ENCODE assay signal across 16 cellular contexts in genomic region chr11:13101836-13102574, GRCh38.
A peak's percentile ranks its signal among the peaks of the same experiment; 100 is the strongest.
DNase-seq lines count a peak whose midpoint lies in the region; ATAC-seq and TF ChIP-seq lines count a peak whose summit lies in the region.
"Had no signal": no experiment of that assay in that cellular context is flagged by ENCODE, and none has a peak within 500 bp of the region (broad histone marks: within the 10 kb centered on the region; RNA-seq: fewer than 3 reads in every experiment).

No MANE protein-coding gene starts in this region.

- H3K36me3 Mint-ChIP-seq in H9 (ENCODE audit: insufficient read depth in 1 of 3, low read depth in 3 of 3): no peaks in the 10 kb centered on the region
- no peaks in the 10 kb centered on the region for H3K36me3 Mint-ChIP-seq in activated T-helper 2 cell treated with anti-CD3 and anti-CD28 coated beads, Interferon-gamma antibody, Interleukin-2, Interleukin-4, amounts not matched to agents 10 μg/mL and 5 μg/mL and 100 μg/mL, durations not matched to agents 14 hours and 24 hours and 36 hours (ENCODE audit: low read depth)

- H2BK12ac ChIP-seq in H9 (ENCODE audit: insufficient read length, low read depth, low read length): no peak overlapping the region

- no peak overlapping the region for H3K4ac ChIP-seq in H9 (ENCODE audit: low read depth, low read length)

- peaks cover 56% of the 10 kb centered on the region in 2 experiments for H3K4me1 Mint-ChIP-seq in H9
- no peaks in the 10 kb centered on the region for H3K4me1 Mint-ChIP-seq in activated T-helper 2 cell treated with anti-CD3 and anti-CD28 coated beads, Interferon-gamma antibody, Interleukin-2, Interleukin-4, amounts not matched to agents 10 μg/mL and 5 μg/mL and 100 μg/mL, durations not matched to agents 14 hours and 24 hours and 36 hours (ENCODE audit: low read depth)
- H3K4me1 Mint-ChIP-seq: activated CD4-positive, alpha-beta memory T cell treated with anti-CD3 and anti-CD28 coated beads, Interleukin-2, amount 10 ng/mL, durations not matched to agents 7 days and 5 days had no signal

- in situ Hi-C loops in ACHN (cut with HindIII; ENCODE audit: low pct_ligation_motif_present, low pct_unique_long_range_greater_than_20kb, low sequenced_read_pairs): no loop called here

- H3K23ac ChIP-seq in H9 (ENCODE audit: insufficient read length, low read depth, low read length): no peak overlapping the region

- no peak for TF ChIP-seq EP300 in tibial nerve (IDR thresholded peaks at IDR 0.05)

- H3K4me1 ChIP-seq in H9 (ENCODE audit: insufficient read depth, low read length): peaks cover 2% of the 10 kb centered on the region; the same call in 1 of the 2 replicates
- peaks cover 0 to 17% (median 0%) of the 10 kb centered on the region in 4 donors for H3K4me1 ChIP-seq in tibial nerve
- H3K4me1 ChIP-seq: uterus had no signal

- no peak overlapping the region for H3K4me3 ChIP-seq in tibial nerve
- H3K4me3 ChIP-seq: mucosa of descending colon, ovary, skin epidermis, uterus had no signal

- H3K79me2 ChIP-seq in H9 (ENCODE audit: insufficient read depth, low read length): no peaks in the 10 kb centered on the region

- H3K27me3 Mint-ChIP-seq in H9 (ENCODE audit: low read depth): no peaks in the 10 kb centered on the region
- H3K27me3 Mint-ChIP-seq in activated T-helper 2 cell treated with anti-CD3 and anti-CD28 coated beads, Interferon-gamma antibody, Interleukin-2, Interleukin-4, amounts not matched to agents 10 μg/mL and 5 μg/mL and 100 μg/mL, durations not matched to agents 14 hours and 24 hours and 36 hours (ENCODE audit: low read depth): peaks cover 9% of the 10 kb centered on the region

- H3K9me3 ChIP-seq in H9 (ENCODE audit: control insufficient read depth, low read depth, low read length) (no peaks in the 10 kb centered on the region), tibial nerve (no peaks in the 10 kb centered on the region)
- H3K9me3 ChIP-seq: mucosa of descending colon, ovary, SK-N-SH, uterus had no signal

- H3K56ac ChIP-seq in H9 (ENCODE audit: insufficient read length, low read depth, low read length): no peak overlapping the region

- intact Hi-C loops in activated T-helper 2 cell treated with anti-CD3 and anti-CD28 coated beads, Interferon-gamma antibody, Interleukin-2, Interleukin-4, amounts not matched to agents 10 μg/mL and 5 μg/mL and 100 μg/mL, durations not matched to agents 14 hours and 24 hours and 36 hours (cut with micrococcal nuclease): no loop called here

- no peak overlapping the region for H3K4me3 Mint-ChIP-seq in H9
- no peak overlapping the region for H3K4me3 Mint-ChIP-seq in activated T-helper 2 cell treated with anti-CD3 and anti-CD28 coated beads, Interferon-gamma antibody, Interleukin-2, Interleukin-4, amounts not matched to agents 10 μg/mL and 5 μg/mL and 100 μg/mL, durations not matched to agents 14 hours and 24 hours and 36 hours (ENCODE audit: low read depth)
- H3K4me3 Mint-ChIP-seq: activated CD4-positive, alpha-beta memory T cell treated with anti-CD3 and anti-CD28 coated beads, Interleukin-2, amount 10 ng/mL, durations not matched to agents 7 days and 5 days had no signal

- DNase-seq in H9: no peak
- DNase-seq in NCI-H526 (lab: John Stamatoyannopoulos, UW): peak; percentile 16 to 63
- DNase-seq in globus pallidus (ENCODE audit: low spot score): peak; percentile 66
- DNase-seq in tibial nerve (ENCODE audit: low spot score in 2 of 2): no peak
- no peak for DNase-seq in ACHN
- no peak for DNase-seq in activated T-helper 2 cell treated with anti-CD3 and anti-CD28 coated beads, Interferon-gamma antibody, Interleukin-2, Interleukin-4, amounts not matched to agents 10 μg/mL and 5 μg/mL and 100 μg/mL, durations not matched to agents 14 hours and 24 hours and 36 hours (ENCODE audit: low spot score)
- DNase-seq: activated CD4-positive, alpha-beta memory T cell treated with anti-CD3 and anti-CD28 coated beads, Interleukin-2, amount 10 ng/mL, durations not matched to agents 7 days and 5 days; amniotic stem cell; erythroblast; mucosa of descending colon; NCI-H1092; ovary; SK-N-SH; uterus had no signal

- H2AFZ ChIP-seq in H9 (ENCODE audit: low read length): no peak overlapping the region

- ATAC-seq in GM18867 (IDR thresholded peaks at IDR 0.05; ENCODE audit: unreplicated experiment): no peak
- ATAC-seq: mucosa of descending colon had no signal

- H3T11ph ChIP-seq in H9 (ENCODE audit: low read length): no peak overlapping the region

- H2BK15ac ChIP-seq in H9 (ENCODE audit: low read depth, low read length): no peak overlapping the region

- no peaks in the 10 kb centered on the region for H3K79me1 ChIP-seq in H9 (ENCODE audit: insufficient read depth, low read depth, low read length, poor library complexity, severe bottlenecking)

- H3K4me2 ChIP-seq in H9 (ENCODE audit: insufficient read depth, insufficient read length, low read length): no peak overlapping the region
- H3K4me2 ChIP-seq: SK-N-SH had no signal

- no peak overlapping the region for H2AK5ac ChIP-seq in H9 (ENCODE audit: insufficient read length, low read length)

- H4K8ac ChIP-seq in H9 (replicated peaks; ENCODE audit: insufficient read length, low read depth, low read length): no peak overlapping the region

- TF ChIP-seq CTCF in H9 (conservative IDR thresholded peaks at IDR 0.05): no peak
- TF ChIP-seq CTCF in tibial nerve (IDR thresholded peaks at IDR 0.05): no peak

- no peaks in the 10 kb centered on the region; a peak in 1 of 5 replicates for H3K9me3 Mint-ChIP-seq in H9
- H3K9me3 Mint-ChIP-seq in activated T-helper 2 cell treated with anti-CD3 and anti-CD28 coated beads, Interferon-gamma antibody, Interleukin-2, Interleukin-4, amounts not matched to agents 10 μg/mL and 5 μg/mL and 100 μg/mL, durations not matched to agents 14 hours and 24 hours and 36 hours: no peaks in the 10 kb centered on the region
- H3K9me3 Mint-ChIP-seq: activated CD4-positive, alpha-beta memory T cell treated with anti-CD3 and anti-CD28 coated beads, Interleukin-2, amount 10 ng/mL, durations not matched to agents 7 days and 5 days had no signal

- no peak overlapping the region for H3K14ac ChIP-seq in H9 (ENCODE audit: insufficient read depth, low read length)

- H3K27ac ChIP-seq in H9 (ENCODE audit: insufficient read length, low read depth, low read length) (no peak overlapping the region), tibial nerve (peak overlapping the region; percentile 42 to 88 (median 61))
- H3K27ac ChIP-seq: ovary, uterus had no signal

- H2BK20ac ChIP-seq in H9 (ENCODE audit: low read depth, low read length, poor library complexity, severe bottlenecking): no peak overlapping the region

- no peak overlapping the region for H4K5ac ChIP-seq in H9 (ENCODE audit: insufficient read length, low read depth, low read length)

- no peak overlapping the region for H3K18ac ChIP-seq in H9 (ENCODE audit: insufficient read length, low read depth, low read length)

- H3K27me3 ChIP-seq in H9 (ENCODE audit: insufficient read depth, low read length) (no peaks in the 10 kb centered on the region), tibial nerve (no peaks in the 10 kb centered on the region)
- H3K27me3 ChIP-seq: ovary, uterus had no signal

- no peak overlapping the region for H2BK5ac ChIP-seq in H9 (ENCODE audit: insufficient read length, low read length)

- H3K27ac Mint-ChIP-seq in H9: peak overlapping the region; percentile 13 to 90 (median 16); a peak in 5 of 7 replicates
- H3K27ac Mint-ChIP-seq in activated T-helper 2 cell treated with anti-CD3 and anti-CD28 coated beads, Interferon-gamma antibody, Interleukin-2, Interleukin-4, amounts not matched to agents 10 μg/mL and 5 μg/mL and 100 μg/mL, durations not matched to agents 14 hours and 24 hours and 36 hours: no peak overlapping the region
- H3K27ac Mint-ChIP-seq: activated CD4-positive, alpha-beta memory T cell treated with anti-CD3 and anti-CD28 coated beads, Interleukin-2, amount 10 ng/mL, durations not matched to agents 7 days and 5 days had no signal

- TF ChIP-seq POLR2A in tibial nerve (IDR thresholded peaks at IDR 0.05): no peak

- no peaks in the 10 kb centered on the region for H3K36me3 ChIP-seq in tibial nerve
- H3K36me3 ChIP-seq: ovary, uterus had no signal

- no peak overlapping the region for H4K91ac ChIP-seq in H9 (ENCODE audit: insufficient read length, low read depth, low read length)

- no peak overlapping the region for H2BK120ac ChIP-seq in H9 (ENCODE audit: low read depth, low read length, poor library complexity, severe bottlenecking)

- no peaks in the 10 kb centered on the region for H3K23me2 ChIP-seq in H9 (ENCODE audit: insufficient read length, low read depth, low read length, poor library complexity, severe bottlenecking)

- H3K9ac ChIP-seq in H9 (ENCODE audit: extremely low read depth, insufficient read length, low read length): no peak overlapping the region
- H3K9ac ChIP-seq: SK-N-SH had no signal

- no peaks in the 10 kb centered on the region for H4K20me1 ChIP-seq in H9 (ENCODE audit: control insufficient read depth, insufficient read depth, insufficient read length)

- no CpG with 5 or more reads among the region's 4 CpGs for WGBS in H9 (ENCODE audit: extremely low coverage, insufficient read length, low lambda C conversion rate)
- 36 to 52% methylated on average over 4 of the region's 4 CpGs for WGBS in tibial nerve, 2 donors

Comparison
In these comparisons a context has a peak if more than half of its experiments do, and no peak if none do; other contexts are left out.
1. DNase-seq: peak in NCI-H526 (2 of 2) and globus pallidus (single experiment); none in H9 (single experiment), tibial nerve (0 of 2), ACHN (single experiment) and activated T-helper 2 cell treated with anti-CD3 and anti-CD28 coated beads, Interferon-gamma antibody, Interleukin-2, Interleukin-4, amounts not matched to agents 10 μg/mL and 5 μg/mL and 100 μg/mL, durations not matched to agents 14 hours and 24 hours and 36 hours (single experiment).